17 cellular contexts compared by ENCODE assay signal in the genomic region with DNA sequence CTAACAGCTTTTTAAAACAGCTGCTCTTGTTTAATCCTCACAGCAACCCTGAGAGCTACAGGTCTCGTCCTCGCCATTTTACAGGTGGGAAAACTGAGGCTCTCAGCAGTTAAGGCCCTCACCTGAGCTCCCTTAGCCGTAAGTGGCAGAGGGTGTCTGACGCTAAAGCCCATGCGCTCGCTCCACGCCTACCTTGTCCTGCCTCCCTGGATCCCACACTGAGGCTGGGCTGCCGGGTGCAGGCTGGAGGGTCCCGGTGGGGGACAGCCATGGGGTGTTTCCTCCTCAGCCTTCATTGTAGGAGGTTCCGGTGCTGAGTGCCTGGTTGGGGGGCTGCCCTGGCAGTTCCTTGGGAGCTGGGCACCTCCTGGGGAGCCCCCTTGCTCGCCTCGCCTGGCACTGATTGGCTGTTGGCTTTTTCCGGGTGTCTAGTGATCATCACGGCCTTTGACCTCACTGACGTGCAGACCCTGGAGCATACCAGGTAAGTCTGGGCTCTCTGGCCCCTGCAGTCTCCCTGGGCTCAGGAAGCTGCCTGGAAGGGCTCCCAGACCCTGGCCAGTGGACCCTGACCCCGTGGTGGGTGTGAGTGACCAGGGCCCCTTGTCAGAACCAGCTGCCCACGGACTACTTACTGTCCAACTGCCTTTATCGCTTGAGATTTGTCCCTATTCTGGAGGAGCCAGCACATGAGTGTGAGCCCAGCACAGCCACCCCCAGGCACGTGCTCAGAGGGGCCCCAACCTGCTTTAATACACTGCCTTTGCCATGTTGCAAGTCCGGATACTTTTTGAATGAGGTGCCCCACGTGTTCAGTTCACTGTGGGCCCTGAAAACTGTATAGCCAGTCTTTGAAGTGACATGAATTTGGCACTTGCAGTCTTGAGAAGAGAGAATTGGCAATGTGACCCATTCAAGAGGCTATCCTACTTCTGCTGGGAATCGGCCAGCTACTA. TPM values are rescaled to one million over a fixed set of nuclear protein-coding genes. Genes with fewer than 3 reads are reported as not detected.
"Had no signal": no experiment of that assay in that cellular context is flagged by ENCODE, and none has a peak within 500 bp of the region (broad histone marks: within the 10 kb centered on the region; RNA-seq: fewer than 3 reads in every experiment).

No MANE protein-coding gene starts in this region.

- H3K36me3 ChIP-seq: neutrophil, right atrium auricular region had no signal

- H3K27ac Mint-ChIP-seq: activated CD8-positive, alpha-beta memory T cell treated with anti-CD3 and anti-CD28 coated beads, Interleukin-2, amount 10 ng/mL, durations not matched to agents 7 days and 5 days; activated naive CD8-positive, alpha-beta T cell had no signal

- H3K9me3 Mint-ChIP-seq: activated T-cell treated with anti-CD3 and anti-CD28 coated beads, Interleukin-2, amount 50 U/mL, for 4 hours; naive B cell had no signal

- H3K27me3 Mint-ChIP-seq: activated CD8-positive, alpha-beta memory T cell treated with anti-CD3 and anti-CD28 coated beads, Interleukin-2, amount 10 ng/mL, durations not matched to agents 7 days and 5 days; activated naive CD8-positive, alpha-beta T cell; naive B cell had no signal

- ATAC-seq: activated CD8-positive, alpha-beta memory T cell treated with anti-CD3 and anti-CD28 coated beads, Interleukin-2, amount 10 ng/mL, durations not matched to agents 7 days and 5 days; activated T-cell treated with anti-CD3 and anti-CD28 coated beads, Interleukin-2, amount 50 U/mL, for 4 hours; esophagus mucosa had no signal

- DNase-seq: activated CD4-positive, alpha-beta T cell treated with anti-CD3 and anti-CD28 coated beads, Interleukin-2, amount 50 U/mL, for 4 hours; activated CD4-positive, CD25-positive, alpha-beta regulatory T cell treated with anti-CD3 and anti-CD28 coated beads, Interleukin-2, amount 50 U/mL, for 72 hours; activated CD8-positive, alpha-beta memory T cell treated with anti-CD3 and anti-CD28 coated beads, Interleukin-2, amount 10 ng/mL, durations not matched to agents 7 days and 5 days; activated effector memory CD4-positive, alpha-beta T cell treated with anti-CD3 and anti-CD28 coated beads, Interleukin-2, amount 50 U/mL, for 16 hours; activated T-cell treated with anti-CD3 and anti-CD28 coated beads, Interleukin-2, amount 50 U/mL, for 4 hours; dermis blood vessel endothelial cell; hypothalamus; kidney glomerular epithelial cell; naive B cell; small intestine; tibial artery had no signal

- H3K4me1 ChIP-seq: right atrium auricular region, tibial artery had no signal

- H3K27me3 ChIP-seq: neutrophil, right atrium auricular region, tibial artery had no signal

- H3K4me3 Mint-ChIP-seq: activated CD8-positive, alpha-beta memory T cell treated with anti-CD3 and anti-CD28 coated beads, Interleukin-2, amount 10 ng/mL, durations not matched to agents 7 days and 5 days; activated naive CD8-positive, alpha-beta T cell; activated T-cell treated with anti-CD3 and anti-CD28 coated beads, Interleukin-2, amount 50 U/mL, for 4 hours; naive B cell had no signal

- H3K9me3 ChIP-seq: neutrophil, right atrium auricular region, tibial artery had no signal

- H3K4me3 ChIP-seq: right atrium auricular region, tibial artery had no signal

- H3K27ac ChIP-seq: right atrium auricular region, tibial artery had no signal

- H3K36me3 Mint-ChIP-seq: activated CD8-positive, alpha-beta memory T cell treated with anti-CD3 and anti-CD28 coated beads, Interleukin-2, amount 10 ng/mL, durations not matched to agents 7 days and 5 days; activated naive CD8-positive, alpha-beta T cell; naive B cell had no signal

RNA-seq across cellular contexts. Expression of a gene that starts 16.0 kb away (rescaled TPM):
- total RNA-seq: activated CD8-positive, alpha-beta memory T cell treated with anti-CD3 and anti-CD28 coated beads, Interleukin-2, amount 10 ng/mL, durations not matched to agents 7 days and 5 days; activated T-cell treated with anti-CD3 and anti-CD28 coated beads, Interleukin-2, amount 50 U/mL, for 4 hours; esophagus mucosa; glomerular endothelial cell; lung microvascular endothelial cell; right atrium auricular region had no signal
